9 cellular contexts compared by ENCODE assay signal in the genomic region with DNA sequence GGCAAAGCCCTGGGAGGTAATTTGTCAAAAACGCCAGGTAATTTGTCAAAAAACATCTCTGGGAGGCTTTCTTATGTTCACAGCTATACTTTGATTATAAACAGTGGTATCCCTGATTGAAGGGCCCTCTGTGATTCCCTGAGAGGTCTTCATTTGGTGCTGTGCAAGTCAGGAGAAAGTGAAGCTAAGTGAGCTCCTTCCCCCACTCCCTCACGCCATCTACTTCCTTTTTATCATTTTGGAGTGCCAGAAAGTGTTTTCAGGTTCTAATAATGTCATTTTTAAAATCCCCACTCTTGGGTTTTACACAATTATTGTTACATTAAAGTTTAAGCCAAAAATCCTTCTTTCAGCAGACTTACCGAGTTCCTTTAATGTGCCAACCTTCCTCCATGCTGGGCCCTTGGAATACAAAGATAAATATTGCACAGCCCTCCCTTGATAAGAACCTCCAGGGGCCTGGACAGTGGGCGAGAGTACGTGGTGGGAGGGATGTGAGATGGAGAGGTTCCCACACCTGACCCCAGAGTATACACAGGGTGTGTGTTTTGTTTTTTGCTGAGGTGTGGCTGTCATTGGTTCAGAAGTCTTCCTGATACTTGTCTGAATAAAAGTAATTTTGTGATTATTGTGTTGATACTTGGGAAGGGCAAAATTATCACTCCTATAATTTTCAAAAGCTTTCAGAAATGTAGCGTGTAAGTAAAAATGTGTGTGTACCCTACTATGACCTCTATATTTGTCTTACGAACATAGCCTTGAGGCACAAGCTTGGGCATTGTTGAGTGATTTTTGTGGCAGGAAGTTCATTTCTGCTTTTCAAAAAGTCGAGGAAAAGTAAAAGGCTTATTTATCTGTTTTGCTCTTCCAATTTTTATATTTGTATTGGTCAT. TPM values are rescaled to one million over a fixed set of nuclear protein-coding genes. Genes with fewer than 3 reads are reported as not detected.
DNase-seq lines count a peak whose midpoint lies in the region; ATAC-seq, FAIRE-seq and TF ChIP-seq lines count a peak whose summit lies in the region.
"Had no signal": no experiment of that assay in that cellular context is flagged by ENCODE, and none has a peak within 500 bp of the region (broad histone marks: within the 10 kb centered on the region; RNA-seq: fewer than 3 reads in every experiment).

No MANE protein-coding gene starts in this region.

- H3K36me3 Mint-ChIP-seq in activated B cell treated with CpG ODN at 0.5 μM for 24 hours (ENCODE audit: low read depth): peaks cover 6% of the 10 kb centered on the region
- H3K36me3 Mint-ChIP-seq in nephron progenitor cell (ENCODE audit: low read depth): peaks cover 24% of the 10 kb centered on the region

- H3K4me3 ChIP-seq in testis: no peak overlapping the region

- no peak overlapping the region for H3K27ac ChIP-seq in testis

- no peaks in the 10 kb centered on the region for H3K9me3 Mint-ChIP-seq in activated B cell treated with CpG ODN at 0.5 μM for 24 hours
- H3K9me3 Mint-ChIP-seq in nephron progenitor cell: peaks cover 13% of the 10 kb centered on the region

- intact Hi-C loops in activated B cell treated with CpG ODN at 0.5 μM for 24 hours (cut with micrococcal nuclease): loop anchor here (1.0 to 10.0 kb wide), 7 partner anchors 8 to 565 kb away; partner anchors contain the start of gene MAPRE2
- intact Hi-C loops in testis (cut with DNase I; ENCODE audit: low total_unique reads): no loop called here

- ATAC-seq in GM18519 (IDR thresholded peaks at IDR 0.05; ENCODE audit: low FRiP score, unreplicated experiment): peak; percentile 20
- ATAC-seq in HG02852 (IDR thresholded peaks at IDR 0.05; ENCODE audit: unreplicated experiment): peak; percentile 29
- peak; percentile 48 for ATAC-seq in activated B cell treated with CpG ODN at 0.5 μM for 24 hours (ENCODE audit: low read depth)

- no peaks in the 10 kb centered on the region for H3K27me3 ChIP-seq in testis

- no peaks in the 10 kb centered on the region for H3K27me3 Mint-ChIP-seq in activated B cell treated with CpG ODN at 0.5 μM for 24 hours
- no peaks in the 10 kb centered on the region for H3K27me3 Mint-ChIP-seq in nephron progenitor cell (ENCODE audit: low read depth, poor library complexity)

- no peaks in the 10 kb centered on the region for H3K9me3 ChIP-seq in testis

- H3K4me1 Mint-ChIP-seq in activated B cell treated with CpG ODN at 0.5 μM for 24 hours: peaks cover 82% of the 10 kb centered on the region
- H3K4me1 Mint-ChIP-seq in nephron progenitor cell: peaks cover 51% of the 10 kb centered on the region

- WGBS in testis, 2 donors: 52 to 57% methylated on average over 8 of the region's 8 CpGs

- CTCF ChIA-PET in activated B cell treated with CpG ODN at 0.5 μM for 24 hours (lab: Charles Lee): interaction anchor here (0.9 to 1.7 kb wide), 5 partner anchors 9 to 47 kb away, joined by 3 to 6 read pairs (median 5); partner anchors contain the start of gene MAPRE2

- no peaks in the 10 kb centered on the region for H3K36me3 ChIP-seq in testis (ENCODE audit: low read depth, missing control alignments)

- H3K4me3 Mint-ChIP-seq in activated B cell treated with CpG ODN at 0.5 μM for 24 hours: peak overlapping the region; percentile 71
- no peak overlapping the region for H3K4me3 Mint-ChIP-seq in nephron progenitor cell

- H3K27ac Mint-ChIP-seq in activated B cell treated with CpG ODN at 0.5 μM for 24 hours (peak overlapping the region; percentile 95), nephron progenitor cell (peak overlapping the region; percentile 53)

- TF ChIP-seq POLR2A in testis (IDR thresholded peaks at IDR 0.05): no peak

- POLR2A ChIA-PET in activated B cell treated with CpG ODN at 0.5 μM for 24 hours (lab: Charles Lee): interaction anchor here (0.6 to 3.6 kb wide), 4 partner anchors 9 to 33 kb away, joined by 3 to 58 read pairs (median 6); partner anchors contain the start of gene MAPRE2

- DNase-seq in activated B cell treated with CpG ODN at 0.5 μM for 24 hours (no peak), nephron progenitor cell (no peak), testis (no peak), D721Med (ENCODE audit: insufficient read length, low spot score) (no peak)
- DNase-seq in stimulated activated CD4-positive, alpha-beta T cell treated with anti-CD3 and anti-CD28 coated beads, Interleukin-1b, Interleukin-23, amount 100 ng/mL, for 48 hours: no peak
- DNase-seq: activated CD8-positive, alpha-beta memory T cell treated with anti-CD3 and anti-CD28 coated beads, Interleukin-2, amount 50 U/mL, for 4 hours; stimulated activated naive CD4-positive, alpha-beta T cell treated with Interleukin-2 at 50 U/mL for 16 hours had no signal

- peaks cover 13% of the 10 kb centered on the region for H3K4me1 ChIP-seq in testis

- no peak for TF ChIP-seq CTCF in activated B cell treated with CpG ODN at 0.5 μM for 24 hours (IDR thresholded peaks at IDR 0.05)
- TF ChIP-seq CTCF in nephron progenitor cell (IDR thresholded peaks at IDR 0.05): no peak
- TF ChIP-seq CTCF in testis (IDR thresholded peaks at IDR 0.05): no peak
- no peak for TF ChIP-seq CTCF in D721Med (IDR thresholded peaks at IDR 0.05; ENCODE audit: insufficient read depth, missing control alignments)

- no peak for FAIRE-seq in D721Med (lab: Jason Lieb, UNC)

RNA-seq across cellular contexts. Expression of gene MAPRE2, which starts 8.1 kb away (rescaled TPM):
- total RNA-seq in activated B cell treated with CpG ODN at 0.5 μM for 24 hours: 47.9 and 53.8 TPM in 2 replicates
- 10 to 100 TPM; 15.2 to 17.2 TPM for total RNA-seq in testis
- polyA plus RNA-seq in testis (ENCODE audit: insufficient read depth, low read depth, low replicate concordance): 14.8 TPM
